In the genomic region with DNA sequence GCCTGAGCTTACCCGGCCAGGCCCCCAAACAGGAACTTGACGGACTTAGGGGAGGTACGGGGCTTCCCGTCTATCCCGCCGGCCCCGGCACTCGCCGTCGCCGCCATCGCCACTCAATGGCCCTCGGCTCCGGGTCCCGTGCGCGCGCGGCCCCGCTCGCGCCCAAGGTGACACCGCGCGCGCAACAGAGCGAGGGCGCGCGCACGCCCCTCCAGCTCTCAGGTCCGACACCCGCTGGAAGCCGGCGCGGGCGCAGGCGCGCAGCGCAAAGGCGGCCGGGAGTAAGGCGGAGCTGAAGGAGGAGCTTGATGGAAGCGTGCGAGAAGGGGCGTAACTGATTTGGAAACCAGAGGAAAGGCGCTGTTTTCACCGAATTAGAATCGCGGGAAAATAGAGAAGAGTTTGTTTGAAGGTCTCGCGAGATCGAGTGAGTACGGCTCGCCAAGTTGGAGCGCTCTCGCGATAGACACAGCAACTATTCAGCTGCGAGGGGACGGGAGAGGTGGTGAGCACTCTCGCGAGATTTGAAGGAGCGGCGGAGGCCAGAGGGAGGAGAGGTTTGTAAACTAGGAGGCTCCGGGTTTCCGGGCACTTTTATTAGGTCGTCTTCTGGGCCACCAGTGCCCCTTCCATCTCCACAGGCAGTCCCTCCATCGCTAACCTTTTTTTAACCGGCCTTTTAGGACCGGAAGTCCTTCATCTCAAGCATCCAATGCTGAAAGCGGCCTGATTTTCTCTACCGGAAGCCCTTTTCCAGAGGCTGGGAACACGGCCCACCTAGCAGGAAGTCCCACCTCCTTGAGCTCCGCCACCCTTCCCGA, we compare ENCODE assay signal across 8 cellular contexts. TPM values are rescaled to one million over a fixed set of nuclear protein-coding genes. Genes with fewer than 3 reads are reported as not detected.
DNase-seq lines count a peak whose midpoint lies in the region; ATAC-seq and TF ChIP-seq lines count a peak whose summit lies in the region.

Gene RNF167, plus strand, starts transcription at position 465 of the 821 bp plus-strand sequence. CDS start 642 bp downstream, outside the sequence.
A gene with protein sequence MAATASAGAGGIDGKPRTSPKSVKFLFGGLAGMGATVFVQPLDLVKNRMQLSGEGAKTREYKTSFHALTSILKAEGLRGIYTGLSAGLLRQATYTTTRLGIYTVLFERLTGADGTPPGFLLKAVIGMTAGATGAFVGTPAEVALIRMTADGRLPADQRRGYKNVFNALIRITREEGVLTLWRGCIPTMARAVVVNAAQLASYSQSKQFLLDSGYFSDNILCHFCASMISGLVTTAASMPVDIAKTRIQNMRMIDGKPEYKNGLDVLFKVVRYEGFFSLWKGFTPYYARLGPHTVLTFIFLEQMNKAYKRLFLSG (minus strand): TSS at position 243 of the 821 bp plus-strand sequence. CDS start 136 bp downstream, at position 107.

- H3K9me3 ChIP-seq in WERI-Rb-1 (ENCODE audit: severe bottlenecking) (no peaks in the 10 kb centered on the region), mammary epithelial cell (replicated peaks; ENCODE audit: insufficient read depth, low read length) (no peaks in the 10 kb centered on the region), iPS-18c (ENCODE audit: control insufficient read depth, insufficient read depth, low read length) (peaks cover 2% of the 10 kb centered on the region), skeletal muscle tissue (ENCODE audit: control insufficient read depth in 3 of 3, low read length in 3 of 3) (no peaks in the 10 kb centered on the region)

- in situ Hi-C loops in ACHN (cut with HindIII; ENCODE audit: low pct_ligation_motif_present, low pct_unique_long_range_greater_than_20kb, low sequenced_read_pairs): no loop called here
- in situ Hi-C loops in mammary epithelial cell (cut with MboI; ENCODE audit: low sequenced_read_pairs in 2 of 2): no loop called here

- WGBS in mammary epithelial cell (ENCODE audit: low coverage, missing lambda C conversion rate): 3% methylated on average over 13 of the region's 75 CpGs

- ATAC-seq in GM18873 (IDR thresholded peaks at IDR 0.05; ENCODE audit: low FRiP score, unreplicated experiment) (peak; percentile 79), HG03139 (IDR thresholded peaks at IDR 0.05; ENCODE audit: unreplicated experiment) (peak; percentile 61)

- peak within 1 kb of the TSS; percentile 83 for H2AFZ ChIP-seq in mammary epithelial cell (ENCODE audit: low read depth, low read length)

- intact Hi-C loops in mammary epithelial cell (cut with micrococcal nuclease): loop anchor here (1.0 to 2.0 kb wide), 2 partner anchors 31 to 57 kb away; partner anchors contain the start of genes INCA1 and KIF1C

- dilution Hi-C loops in mammary epithelial cell (cut with HindIII; ENCODE audit: low sequenced_read_pairs): loop anchor here (5.0 kb wide), 1 partner anchor 62 kb away; no protein-coding TSS in a partner anchor

- peaks cover 43% of the 10 kb centered on the region for H3K4me1 ChIP-seq in mammary epithelial cell (ENCODE audit: insufficient read depth, low read length)
- peaks cover 56 to 79% (median 66%) of the 10 kb centered on the region in 3 donors for H3K4me1 ChIP-seq in skeletal muscle tissue (ENCODE audit: control insufficient read depth in 3 of 3, insufficient read depth in 3 of 3, low read length in 3 of 3)

- no peaks in the 10 kb centered on the region for H4K20me1 ChIP-seq in mammary epithelial cell (ENCODE audit: insufficient read depth, low read length)

- H3K27ac ChIP-seq in WERI-Rb-1 (peak within 1 kb of the TSS; percentile 97), mammary epithelial cell (ENCODE audit: insufficient read depth, low read depth, low read length) (peak within 1 kb of the TSS; percentile 87), skeletal muscle tissue (ENCODE audit: low read depth, low read length) (peak within 1 kb of the TSS; percentile 92)

- peaks cover 64% of the 10 kb centered on the region for H3K79me2 ChIP-seq in mammary epithelial cell (ENCODE audit: insufficient read depth, low read length)

- H3K27me3 ChIP-seq in WERI-Rb-1 (ENCODE audit: insufficient read depth, low read depth, severe bottlenecking) (no peaks in the 10 kb centered on the region), mammary epithelial cell (ENCODE audit: insufficient read depth, low read length) (no peaks in the 10 kb centered on the region), skeletal muscle tissue (ENCODE audit: control insufficient read depth in 3 of 3, insufficient read depth in 3 of 3, low read length in 3 of 3) (no peaks in the 10 kb centered on the region)

- peak within 1 kb of the TSS; percentile 96 for H3K4me2 ChIP-seq in mammary epithelial cell (ENCODE audit: insufficient read depth, low read depth, low read length)

- peak within 1 kb of the TSS; percentile 95 for H3K4me3 ChIP-seq in WERI-Rb-1 (ENCODE audit: low read depth, low read length)
- H3K4me3 ChIP-seq in mammary epithelial cell (replicated peaks in 1 of 3; ENCODE audit: insufficient read depth in 1 of 3, low read depth in 2 of 3, low read length in 3 of 3): peak within 1 kb of the TSS; percentile 68 to 92 (median 79)
- H3K4me3 ChIP-seq in iPS-18c (ENCODE audit: insufficient read depth, low read depth, low read length): peak within 1 kb of the TSS; percentile 87
- H3K4me3 ChIP-seq in skeletal muscle tissue (ENCODE audit: low read length in 3 of 3): peak within 1 kb of the TSS; percentile 81 to 98 (median 91)

- H3K36me3 ChIP-seq in WERI-Rb-1: peaks cover 53% of the 10 kb centered on the region
- peaks cover 13% of the 10 kb centered on the region for H3K36me3 ChIP-seq in mammary epithelial cell (ENCODE audit: insufficient read depth, low read length)
- peaks cover 50 to 63% (median 55%) of the 10 kb centered on the region in 3 donors for H3K36me3 ChIP-seq in skeletal muscle tissue (ENCODE audit: control insufficient read depth in 3 of 3, insufficient read depth in 3 of 3, low read length in 3 of 3)

- no peak for TF ChIP-seq CTCF in WERI-Rb-1 (IDR thresholded peaks at IDR 0.05; ENCODE audit: low read depth, low read length)
- TF ChIP-seq CTCF in mammary epithelial cell (conservative IDR thresholded peaks at IDR 0.05 in 1 of 2, IDR thresholded peaks at IDR 0.05 in 1 of 2; ENCODE audit: extremely low read depth in 1 of 2, insufficient read depth in 1 of 2, low read depth in 1 of 2, low read length in 2 of 2): no peak

- DNase-seq in ACHN: peak; percentile 100
- DNase-seq in NCI-H2227 (lab: John Stamatoyannopoulos, UW; ENCODE audit: unreplicated experiment): peak; percentile 96
- DNase-seq in WERI-Rb-1: peak; percentile 92
- peak; percentile 100 for DNase-seq in mammary epithelial cell

- H3K9ac ChIP-seq in mammary epithelial cell (ENCODE audit: insufficient read depth, low read length) (peak within 1 kb of the TSS; percentile 96), skeletal muscle tissue (ENCODE audit: low read depth in 1 of 3, low read length in 3 of 3) (peak within 1 kb of the TSS; percentile 94 to 99 (median 98))

- CTCF ChIA-PET in mammary epithelial cell (lab: Charles Lee; ENCODE audit: low non-redundant PET): interaction anchor here (1.6 kb wide), 1 partner anchor 31 kb away, joined by 8 read pairs; no protein-coding TSS in a partner anchor

- BruUV-seq in mammary epithelial cell (replicated peaks; lab: Mats Ljungman, UMichigan): no TSS peak

RNA-seq across cellular contexts. Expression of gene RNF167, which starts in this region (rescaled TPM):
- 100 to 1,000 TPM in 1 of 2 donors, 10 to 100 TPM in 1; 53.0 to 121 TPM for total RNA-seq in mammary epithelial cell
- polyA plus RNA-seq in mammary epithelial cell: 132 TPM
- 180 TPM for polyA minus RNA-seq in mammary epithelial cell
- 12.0 TPM for total RNA-seq in skeletal muscle tissue

RNA-seq across cellular contexts. Expression of the second gene that starts in this region (rescaled TPM):
- 10 to 100 TPM; 35.5 to 46.7 TPM for total RNA-seq in mammary epithelial cell
- polyA plus RNA-seq in mammary epithelial cell: 71.3 TPM
- 103 TPM for polyA minus RNA-seq in mammary epithelial cell
- 59.5 TPM for total RNA-seq in skeletal muscle tissue

Comparison
In these comparisons a context has a peak if more than half of its experiments do, and no peak if none do; other contexts are left out.
1. Peak in every context shown above with its lines: DNase-seq, ATAC-seq, H3K4me3 ChIP-seq and H3K27ac ChIP-seq.